ENCODE assay signal across 1 cellular context in the genomic region with DNA sequence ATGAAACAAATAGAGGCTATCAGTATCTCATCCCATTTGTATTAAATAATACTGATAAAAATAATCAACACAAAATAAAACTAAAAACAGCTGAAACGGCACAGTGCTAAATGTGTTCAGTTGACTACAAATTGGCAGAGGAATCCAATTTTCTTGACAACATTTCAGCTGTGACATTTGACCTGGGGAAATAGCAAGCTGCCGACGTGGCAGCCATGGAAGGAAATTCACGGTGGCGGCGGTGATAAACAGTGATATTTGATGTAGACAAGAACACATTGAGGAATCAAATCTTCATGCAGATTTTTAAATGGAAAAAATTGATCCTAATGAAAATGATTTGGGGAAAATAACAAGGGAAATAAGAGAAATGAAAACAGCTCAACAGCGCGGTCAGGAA.
TF ChIP-seq lines count a peak whose summit lies in the region.

No MANE protein-coding gene starts in this region.

TF ChIP-seq in WTC11, 78 proteins besides CTCF, POLR2A, EP300 and RAD21 (continued from another document):
- TF ChIP-seq, protein P1, sequence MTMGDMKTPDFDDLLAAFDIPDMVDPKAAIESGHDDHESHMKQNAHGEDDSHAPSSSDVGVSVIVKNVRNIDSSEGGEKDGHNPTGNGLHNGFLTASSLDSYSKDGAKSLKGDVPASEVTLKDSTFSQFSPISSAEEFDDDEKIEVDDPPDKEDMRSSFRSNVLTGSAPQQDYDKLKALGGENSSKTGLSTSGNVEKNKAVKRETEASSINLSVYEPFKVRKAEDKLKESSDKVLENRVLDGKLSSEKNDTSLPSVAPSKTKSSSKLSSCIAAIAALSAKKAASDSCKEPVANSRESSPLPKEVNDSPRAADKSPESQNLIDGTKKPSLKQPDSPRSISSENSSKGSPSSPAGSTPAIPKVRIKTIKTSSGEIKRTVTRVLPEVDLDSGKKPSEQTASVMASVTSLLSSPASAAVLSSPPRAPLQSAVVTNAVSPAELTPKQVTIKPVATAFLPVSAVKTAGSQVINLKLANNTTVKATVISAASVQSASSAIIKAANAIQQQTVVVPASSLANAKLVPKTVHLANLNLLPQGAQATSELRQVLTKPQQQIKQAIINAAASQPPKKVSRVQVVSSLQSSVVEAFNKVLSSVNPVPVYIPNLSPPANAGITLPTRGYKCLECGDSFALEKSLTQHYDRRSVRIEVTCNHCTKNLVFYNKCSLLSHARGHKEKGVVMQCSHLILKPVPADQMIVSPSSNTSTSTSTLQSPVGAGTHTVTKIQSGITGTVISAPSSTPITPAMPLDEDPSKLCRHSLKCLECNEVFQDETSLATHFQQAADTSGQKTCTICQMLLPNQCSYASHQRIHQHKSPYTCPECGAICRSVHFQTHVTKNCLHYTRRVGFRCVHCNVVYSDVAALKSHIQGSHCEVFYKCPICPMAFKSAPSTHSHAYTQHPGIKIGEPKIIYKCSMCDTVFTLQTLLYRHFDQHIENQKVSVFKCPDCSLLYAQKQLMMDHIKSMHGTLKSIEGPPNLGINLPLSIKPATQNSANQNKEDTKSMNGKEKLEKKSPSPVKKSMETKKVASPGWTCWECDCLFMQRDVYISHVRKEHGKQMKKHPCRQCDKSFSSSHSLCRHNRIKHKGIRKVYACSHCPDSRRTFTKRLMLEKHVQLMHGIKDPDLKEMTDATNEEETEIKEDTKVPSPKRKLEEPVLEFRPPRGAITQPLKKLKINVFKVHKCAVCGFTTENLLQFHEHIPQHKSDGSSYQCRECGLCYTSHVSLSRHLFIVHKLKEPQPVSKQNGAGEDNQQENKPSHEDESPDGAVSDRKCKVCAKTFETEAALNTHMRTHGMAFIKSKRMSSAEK (CRISPR knock-in tag; IDR thresholded peaks at IDR 0.05; ENCODE audit: borderline replicate concordance), result no peak
- TF ChIP-seq FOXP1 (CRISPR knock-in tag; IDR thresholded peaks at IDR 0.05; ENCODE audit: borderline replicate concordance) (no peak), FOXJ3 (CRISPR knock-in tag; IDR thresholded peaks at IDR 0.05; ENCODE audit: borderline replicate concordance) (no peak), GTF2I (CRISPR knock-in tag; conservative IDR thresholded peaks at IDR 0.05) (no peak), JAZF1 (CRISPR knock-in tag; IDR thresholded peaks at IDR 0.05) (no peak), CBFB (CRISPR knock-in tag; IDR thresholded peaks at IDR 0.05; ENCODE audit: low read depth) (no peak), ERG (CRISPR knock-in tag; IDR thresholded peaks at IDR 0.05) (no peak), GABPB1 (CRISPR knock-in tag; IDR thresholded peaks at IDR 0.05) (no peak)
- TF ChIP-seq, protein P2, sequence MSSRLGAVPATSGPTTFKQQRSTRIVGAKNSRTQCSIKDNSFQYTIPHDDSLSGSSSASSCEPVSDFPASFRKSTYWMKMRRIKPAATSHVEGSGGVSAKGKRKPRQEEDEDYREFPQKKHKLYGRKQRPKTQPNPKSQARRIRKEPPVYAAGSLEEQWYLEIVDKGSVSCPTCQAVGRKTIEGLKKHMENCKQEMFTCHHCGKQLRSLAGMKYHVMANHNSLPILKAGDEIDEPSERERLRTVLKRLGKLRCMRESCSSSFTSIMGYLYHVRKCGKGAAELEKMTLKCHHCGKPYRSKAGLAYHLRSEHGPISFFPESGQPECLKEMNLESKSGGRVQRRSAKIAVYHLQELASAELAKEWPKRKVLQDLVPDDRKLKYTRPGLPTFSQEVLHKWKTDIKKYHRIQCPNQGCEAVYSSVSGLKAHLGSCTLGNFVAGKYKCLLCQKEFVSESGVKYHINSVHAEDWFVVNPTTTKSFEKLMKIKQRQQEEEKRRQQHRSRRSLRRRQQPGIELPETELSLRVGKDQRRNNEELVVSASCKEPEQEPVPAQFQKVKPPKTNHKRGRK (CRISPR knock-in tag; IDR thresholded peaks at IDR 0.05; ENCODE audit: borderline replicate concordance), result no peak
- TF ChIP-seq, protein P3, sequence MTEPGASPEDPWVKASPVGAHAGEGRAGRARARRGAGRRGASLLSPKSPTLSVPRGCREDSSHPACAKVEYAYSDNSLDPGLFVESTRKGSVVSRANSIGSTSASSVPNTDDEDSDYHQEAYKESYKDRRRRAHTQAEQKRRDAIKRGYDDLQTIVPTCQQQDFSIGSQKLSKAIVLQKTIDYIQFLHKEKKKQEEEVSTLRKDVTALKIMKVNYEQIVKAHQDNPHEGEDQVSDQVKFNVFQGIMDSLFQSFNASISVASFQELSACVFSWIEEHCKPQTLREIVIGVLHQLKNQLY (CRISPR knock-in tag; IDR thresholded peaks at IDR 0.05), result no peak
- TF ChIP-seq, protein P4, sequence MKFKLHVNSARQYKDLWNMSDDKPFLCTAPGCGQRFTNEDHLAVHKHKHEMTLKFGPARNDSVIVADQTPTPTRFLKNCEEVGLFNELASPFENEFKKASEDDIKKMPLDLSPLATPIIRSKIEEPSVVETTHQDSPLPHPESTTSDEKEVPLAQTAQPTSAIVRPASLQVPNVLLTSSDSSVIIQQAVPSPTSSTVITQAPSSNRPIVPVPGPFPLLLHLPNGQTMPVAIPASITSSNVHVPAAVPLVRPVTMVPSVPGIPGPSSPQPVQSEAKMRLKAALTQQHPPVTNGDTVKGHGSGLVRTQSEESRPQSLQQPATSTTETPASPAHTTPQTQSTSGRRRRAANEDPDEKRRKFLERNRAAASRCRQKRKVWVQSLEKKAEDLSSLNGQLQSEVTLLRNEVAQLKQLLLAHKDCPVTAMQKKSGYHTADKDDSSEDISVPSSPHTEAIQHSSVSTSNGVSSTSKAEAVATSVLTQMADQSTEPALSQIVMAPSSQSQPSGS (CRISPR knock-in tag; IDR thresholded peaks at IDR 0.05; ENCODE audit: borderline replicate concordance, low read depth), result no peak
- TF ChIP-seq, protein P5, sequence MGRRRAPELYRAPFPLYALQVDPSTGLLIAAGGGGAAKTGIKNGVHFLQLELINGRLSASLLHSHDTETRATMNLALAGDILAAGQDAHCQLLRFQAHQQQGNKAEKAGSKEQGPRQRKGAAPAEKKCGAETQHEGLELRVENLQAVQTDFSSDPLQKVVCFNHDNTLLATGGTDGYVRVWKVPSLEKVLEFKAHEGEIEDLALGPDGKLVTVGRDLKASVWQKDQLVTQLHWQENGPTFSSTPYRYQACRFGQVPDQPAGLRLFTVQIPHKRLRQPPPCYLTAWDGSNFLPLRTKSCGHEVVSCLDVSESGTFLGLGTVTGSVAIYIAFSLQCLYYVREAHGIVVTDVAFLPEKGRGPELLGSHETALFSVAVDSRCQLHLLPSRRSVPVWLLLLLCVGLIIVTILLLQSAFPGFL (CRISPR knock-in tag; IDR thresholded peaks at IDR 0.05; ENCODE audit: borderline replicate concordance), result no peak
- TF ChIP-seq, protein P6, sequence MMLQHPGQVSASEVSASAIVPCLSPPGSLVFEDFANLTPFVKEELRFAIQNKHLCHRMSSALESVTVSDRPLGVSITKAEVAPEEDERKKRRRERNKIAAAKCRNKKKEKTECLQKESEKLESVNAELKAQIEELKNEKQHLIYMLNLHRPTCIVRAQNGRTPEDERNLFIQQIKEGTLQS (CRISPR knock-in tag; conservative IDR thresholded peaks at IDR 0.05), result no peak
TF ChIP-seq in WTC11: peak in this region for 0.
